1 cellular context compared by ENCODE assay signal in genomic region chr1:160209041-160209655, GRCh38.
TF ChIP-seq lines count a peak whose summit lies in the region.

No MANE protein-coding gene starts in this region.

TF ChIP-seq in K562, 482 proteins besides CTCF, POLR2A, EP300 and RAD21:
- TF ChIP-seq POLR2B (IDR thresholded peaks at IDR 0.05; ENCODE audit: low read depth, partially characterized antibody) (peak; percentile 36), TRIM24 (IDR thresholded peaks at IDR 0.05) (no peak)
